In the genomic region with DNA sequence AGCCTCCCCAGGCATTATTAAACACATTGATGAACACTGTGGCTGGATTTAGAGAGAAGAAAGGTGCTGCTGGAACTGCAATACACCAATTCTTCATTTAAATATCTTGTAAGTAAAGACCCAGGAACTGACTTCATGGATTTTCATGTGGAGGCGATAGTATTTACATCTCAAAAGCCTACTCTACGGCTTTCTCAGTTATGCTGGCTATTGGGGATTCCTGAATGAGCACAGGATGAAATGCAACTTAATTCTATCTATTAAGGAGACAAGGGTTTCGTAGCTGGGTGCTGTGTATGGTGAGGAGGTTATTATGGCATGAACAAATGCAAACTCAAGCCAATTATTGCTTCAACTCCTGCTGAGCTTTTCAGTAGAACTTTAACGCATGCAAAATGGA, we compare ENCODE assay signal across 1 cellular context.
TF ChIP-seq lines count a peak whose summit lies in the region.

No MANE protein-coding gene starts in this region.

TF ChIP-seq in GM12891, 5 proteins besides CTCF, POLR2A, EP300 and RAD21 (continued from another document):
- TF ChIP-seq TAF1 (IDR thresholded peaks at IDR 0.05; ENCODE audit: low read depth, low read length) = no peak
